Comparison of ENCODE assay signal across 1 cellular context in genomic region chr14:32985881-32986280, GRCh38.
TF ChIP-seq lines count a peak whose summit lies in the region.

No MANE protein-coding gene starts in this region.

TF ChIP-seq in HepG2, 621 proteins besides CTCF, POLR2A, EP300 and RAD21:
- TF ChIP-seq NR1H2 (CRISPR knock-in tag; IDR thresholded peaks at IDR 0.05; ENCODE audit: borderline replicate concordance, low read depth) (no peak), ZNF224 (CRISPR knock-in tag; IDR thresholded peaks at IDR 0.05) (no peak), ATAD3A (CRISPR knock-in tag; IDR thresholded peaks at IDR 0.05) (no peak), ZBTB20 (CRISPR knock-in tag; IDR thresholded peaks at IDR 0.05; ENCODE audit: borderline replicate concordance, low read depth) (no peak), GZF1 (CRISPR knock-in tag; IDR thresholded peaks at IDR 0.05) (no peak), RBFOX2 (IDR thresholded peaks at IDR 0.05; ENCODE audit: low read depth, low read length) (no peak), SIX4 (CRISPR knock-in tag; IDR thresholded peaks at IDR 0.05) (no peak), PAF1 (CRISPR knock-in tag; IDR thresholded peaks at IDR 0.05) (no peak), ZNF710 (CRISPR knock-in tag; IDR thresholded peaks at IDR 0.05; ENCODE audit: borderline replicate concordance) (no peak), RFXANK (CRISPR knock-in tag; IDR thresholded peaks at IDR 0.05) (no peak), FOXK2 (IDR thresholded peaks at IDR 0.05) (no peak), ZBTB8A (CRISPR knock-in tag; IDR thresholded peaks at IDR 0.05; ENCODE audit: borderline replicate concordance, low read depth) (no peak), ZNF264 (CRISPR knock-in tag; IDR thresholded peaks at IDR 0.05) (no peak)
- TF ChIP-seq, protein P1, sequence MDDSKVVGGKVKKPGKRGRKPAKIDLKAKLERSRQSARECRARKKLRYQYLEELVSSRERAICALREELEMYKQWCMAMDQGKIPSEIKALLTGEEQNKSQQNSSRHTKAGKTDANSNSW (CRISPR knock-in tag; IDR thresholded peaks at IDR 0.05; ENCODE audit: borderline replicate concordance): no peak
- TF ChIP-seq, protein P2, sequence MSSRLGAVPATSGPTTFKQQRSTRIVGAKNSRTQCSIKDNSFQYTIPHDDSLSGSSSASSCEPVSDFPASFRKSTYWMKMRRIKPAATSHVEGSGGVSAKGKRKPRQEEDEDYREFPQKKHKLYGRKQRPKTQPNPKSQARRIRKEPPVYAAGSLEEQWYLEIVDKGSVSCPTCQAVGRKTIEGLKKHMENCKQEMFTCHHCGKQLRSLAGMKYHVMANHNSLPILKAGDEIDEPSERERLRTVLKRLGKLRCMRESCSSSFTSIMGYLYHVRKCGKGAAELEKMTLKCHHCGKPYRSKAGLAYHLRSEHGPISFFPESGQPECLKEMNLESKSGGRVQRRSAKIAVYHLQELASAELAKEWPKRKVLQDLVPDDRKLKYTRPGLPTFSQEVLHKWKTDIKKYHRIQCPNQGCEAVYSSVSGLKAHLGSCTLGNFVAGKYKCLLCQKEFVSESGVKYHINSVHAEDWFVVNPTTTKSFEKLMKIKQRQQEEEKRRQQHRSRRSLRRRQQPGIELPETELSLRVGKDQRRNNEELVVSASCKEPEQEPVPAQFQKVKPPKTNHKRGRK (CRISPR knock-in tag; IDR thresholded peaks at IDR 0.05): no peak
- TF ChIP-seq, protein P3, sequence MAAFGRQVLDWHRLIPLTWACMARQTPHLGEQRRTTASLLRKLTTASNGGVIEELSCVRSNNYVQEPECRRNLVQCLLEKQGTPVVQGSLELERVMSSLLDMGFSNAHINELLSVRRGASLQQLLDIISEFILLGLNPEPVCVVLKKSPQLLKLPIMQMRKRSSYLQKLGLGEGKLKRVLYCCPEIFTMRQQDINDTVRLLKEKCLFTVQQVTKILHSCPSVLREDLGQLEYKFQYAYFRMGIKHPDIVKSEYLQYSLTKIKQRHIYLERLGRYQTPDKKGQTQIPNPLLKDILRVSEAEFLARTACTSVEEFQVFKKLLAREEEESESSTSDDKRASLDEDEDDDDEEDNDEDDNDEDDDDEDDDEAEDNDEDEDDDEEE (CRISPR knock-in tag; IDR thresholded peaks at IDR 0.05): no peak
